ENCODE assay signal across 8 cellular contexts in genomic region chr5:68240196-68240595, GRCh38. TPM values are rescaled to one million over a fixed set of nuclear protein-coding genes. Genes with fewer than 3 reads are reported as not detected.
DNase-seq lines count a peak whose midpoint lies in the region; ATAC-seq, FAIRE-seq and TF ChIP-seq lines count a peak whose summit lies in the region.

No MANE protein-coding gene starts in this region.

- H3K4me1 ChIP-seq in CD8-positive, alpha-beta T cell (ENCODE audit: insufficient read depth, low read length): peaks cover 68% of the 10 kb centered on the region
- H3K4me1 ChIP-seq in Karpas-422 (ENCODE audit: low read length) (peaks cover 44% of the 10 kb centered on the region), subcutaneous abdominal adipose tissue (ENCODE audit: control insufficient read depth in 5 of 5, insufficient read depth in 5 of 5, low read length in 5 of 5) (peaks cover 4 to 66% (median 48%) of the 10 kb centered on the region in 5 donors)

- intact Hi-C loops in CD8-positive, alpha-beta T cell (cut with DNase I, micrococcal nuclease): no loop called here

- no peak for TF ChIP-seq CTCF in CD8-positive, alpha-beta T cell (IDR thresholded peaks at IDR 0.05)
- TF ChIP-seq CTCF in GM20000 (IDR thresholded peaks at IDR 0.05; ENCODE audit: extremely low read depth, missing control alignments) (no peak), coronary artery (IDR thresholded peaks at IDR 0.05) (no peak)

- CTCF ChIA-PET in CD8-positive, alpha-beta T cell (lab: Charles Lee): no interaction called here

- H3K9me3 Mint-ChIP-seq in CD8-positive, alpha-beta T cell: no peaks in the 10 kb centered on the region

- no peak overlapping the region for H3K4me3 ChIP-seq in CD8-positive, alpha-beta T cell (ENCODE audit: low read depth, low read length)
- H3K4me3 ChIP-seq in Karpas-422 (ENCODE audit: low read length) (no peak overlapping the region), coronary artery (peak overlapping the region; percentile 13), subcutaneous abdominal adipose tissue (ENCODE audit: low read depth in 1 of 5, low read length in 5 of 5) (no peak overlapping the region)

- POLR2A ChIA-PET in CD8-positive, alpha-beta T cell (lab: Charles Lee): interaction anchor here (0.6 to 9.0 kb wide), 3 partner anchors 17 to 635 kb away, joined by 3 to 59 read pairs (median 4); partner anchors contain the start of gene PIK3R1

- no peak overlapping the region for H3K27ac ChIP-seq in CD8-positive, alpha-beta T cell (ENCODE audit: low read depth, low read length)
- peak overlapping the region; percentile 42 for H3K27ac ChIP-seq in Karpas-422 (ENCODE audit: low read length)
- H3K27ac ChIP-seq in coronary artery: peak overlapping the region; percentile 46 to 47
- peak overlapping the region; percentile 80 for H3K27ac ChIP-seq in subcutaneous abdominal adipose tissue (ENCODE audit: low read depth, low read length)

- peak overlapping the region; percentile 88 for H3K27ac Mint-ChIP-seq in CD8-positive, alpha-beta T cell

- no peaks in the 10 kb centered on the region for H3K27me3 Mint-ChIP-seq in CD8-positive, alpha-beta T cell (ENCODE audit: low read depth)

- H4K20me1 ChIP-seq in Karpas-422 (ENCODE audit: insufficient read depth, low read depth, low read length): no peaks in the 10 kb centered on the region

- no peak for DNase-seq in CD8-positive, alpha-beta T cell
- DNase-seq in GM20000 (ENCODE audit: low spot score): peak; percentile 27
- peak; percentile 55 for DNase-seq in Karpas-422
- no peak for DNase-seq in coronary artery (ENCODE audit: low spot score)
- no peak for DNase-seq in NCI-H2227 treated with DMSO at 0.1 percent for 48 hours (lab: John Stamatoyannopoulos, UW)
- no peak for DNase-seq in frontal cortex (ENCODE audit: low spot score in 2 of 2)
- DNase-seq in NCI-H2171 (lab: John Stamatoyannopoulos, UW): no peak

- peak; percentile 10 for ATAC-seq in CD8-positive, alpha-beta T cell

- peaks cover 87% of the 10 kb centered on the region for H3K4me1 Mint-ChIP-seq in CD8-positive, alpha-beta T cell (ENCODE audit: low read depth)

- no peaks in the 10 kb centered on the region for H3K9me2 ChIP-seq in Karpas-422 (replicated peaks; ENCODE audit: insufficient read depth, low read length)

- no peak for FAIRE-seq in frontal cortex (lab: Jason Lieb, UNC)

- H3K4me2 ChIP-seq in Karpas-422 (ENCODE audit: low read depth, low read length, poor library complexity, severe bottlenecking): peak overlapping the region; percentile 31

- H3K79me2 ChIP-seq in Karpas-422 (ENCODE audit: low read length): peaks cover 80% of the 10 kb centered on the region

- peak overlapping the region; percentile 33 for H3K4me3 Mint-ChIP-seq in CD8-positive, alpha-beta T cell

- H3K9ac ChIP-seq in Karpas-422 (ENCODE audit: low read length): no peak overlapping the region
- H3K9ac ChIP-seq in subcutaneous abdominal adipose tissue (ENCODE audit: low read length in 5 of 5): peak overlapping the region in 3 of 5 donors; percentile 32 to 51 (median 41)

- peaks cover 15% of the 10 kb centered on the region for H3K36me3 Mint-ChIP-seq in CD8-positive, alpha-beta T cell

- H2AFZ ChIP-seq in Karpas-422 (ENCODE audit: low read length): no peak overlapping the region

- H3K27me3 ChIP-seq in CD8-positive, alpha-beta T cell (ENCODE audit: insufficient read depth, low read length): no peaks in the 10 kb centered on the region
- no peaks in the 10 kb centered on the region for H3K27me3 ChIP-seq in Karpas-422 (ENCODE audit: low read length)
- H3K27me3 ChIP-seq in subcutaneous abdominal adipose tissue (ENCODE audit: control insufficient read depth in 5 of 5, insufficient read depth in 4 of 5, low read length in 5 of 5): no peaks in the 10 kb centered on the region

- H3K36me3 ChIP-seq in CD8-positive, alpha-beta T cell (ENCODE audit: insufficient read depth, low read length): no peaks in the 10 kb centered on the region
- H3K36me3 ChIP-seq in Karpas-422 (ENCODE audit: insufficient read depth, low read length) (no peaks in the 10 kb centered on the region), subcutaneous abdominal adipose tissue (ENCODE audit: control insufficient read depth in 5 of 5, insufficient read depth in 5 of 5, low read length in 5 of 5) (no peaks in the 10 kb centered on the region)

- H3K9me3 ChIP-seq in CD8-positive, alpha-beta T cell (ENCODE audit: low read length): no peaks in the 10 kb centered on the region
- H3K9me3 ChIP-seq in Karpas-422 (ENCODE audit: low read length) (no peaks in the 10 kb centered on the region), subcutaneous abdominal adipose tissue (ENCODE audit: control insufficient read depth in 5 of 5, low read length in 5 of 5) (no peaks in the 10 kb centered on the region)

RNA-seq across cellular contexts. Expression of gene PIK3R1, which starts 24.6 kb away (rescaled TPM):
- total RNA-seq in CD8-positive, alpha-beta T cell: 100 to 1,000 TPM; 461 to 470 TPM
- 13.2 and 24.0 TPM in 2 replicates for total RNA-seq in Karpas-422 (2014; rRNA removed; shearing (Covaris generic); ENCODE audit: low replicate concordance)
- total RNA-seq in frontal cortex: 128 TPM

Comparison
In these comparisons a context has a peak if more than half of its experiments do, and no peak if none do; other contexts are left out.
1. DNase-seq: peak in GM20000 (single experiment) and Karpas-422 (single experiment); none in CD8-positive, alpha-beta T cell (0 of 7), coronary artery (single experiment), NCI-H2227 treated with DMSO at 0.1 percent for 48 hours (single experiment), frontal cortex (0 of 2) and NCI-H2171 (single experiment).